In genomic region chr9:21831841-21832509, GRCh38 we compare ENCODE assay signal across 8 cellular contexts. TPM values are rescaled to one million over a fixed set of nuclear protein-coding genes. Genes with fewer than 3 reads are reported as not detected.
DNase-seq lines count a peak whose midpoint lies in the region; ATAC-seq and TF ChIP-seq lines count a peak whose summit lies in the region.

No MANE protein-coding gene starts in this region.

- DNase-seq in EL (peak; percentile 96), mesothelial cell of epicardium (ENCODE audit: low spot score in 2 of 2, unreplicated experiment in 2 of 2) (no peak), hypothalamus (lab: John Stamatoyannopoulos, UW) (no peak), progenitor cell of endocrine pancreas (ENCODE audit: low spot score, unreplicated experiment) (no peak)
- DNase-seq in activated naive CD8-positive, alpha-beta T cell treated with anti-CD3 and anti-CD28 coated beads for 36 hours, result peak; percentile 18

- TF ChIP-seq CTCF in mesothelial cell of epicardium (IDR thresholded peaks at IDR 0.05; ENCODE audit: unreplicated experiment) (no peak), progenitor cell of endocrine pancreas (IDR thresholded peaks at IDR 0.05; ENCODE audit: unreplicated experiment) (no peak)

- no peaks in the 10 kb centered on the region for H3K27me3 Mint-ChIP-seq in activated naive CD8-positive, alpha-beta T cell treated with anti-CD3 and anti-CD28 coated beads for 36 hours
- H3K27me3 Mint-ChIP-seq in mesothelial cell of epicardium (ENCODE audit: low read depth) (no peaks in the 10 kb centered on the region), progenitor cell of endocrine pancreas (no peaks in the 10 kb centered on the region)

- peaks cover 50% of the 10 kb centered on the region for H3K4me1 Mint-ChIP-seq in activated naive CD8-positive, alpha-beta T cell treated with anti-CD3 and anti-CD28 coated beads for 36 hours
- H3K4me1 Mint-ChIP-seq in mesothelial cell of epicardium (peaks cover 6% of the 10 kb centered on the region), progenitor cell of endocrine pancreas (ENCODE audit: low read depth) (peaks cover 6% of the 10 kb centered on the region)

- peaks cover 67% of the 10 kb centered on the region for H3K36me3 Mint-ChIP-seq in activated naive CD8-positive, alpha-beta T cell treated with anti-CD3 and anti-CD28 coated beads for 36 hours
- H3K36me3 Mint-ChIP-seq in mesothelial cell of epicardium, result peaks cover 66% of the 10 kb centered on the region
- H3K36me3 Mint-ChIP-seq in progenitor cell of endocrine pancreas (ENCODE audit: insufficient read depth), result peaks cover 53% of the 10 kb centered on the region

- H3K4me3 Mint-ChIP-seq in activated naive CD8-positive, alpha-beta T cell treated with anti-CD3 and anti-CD28 coated beads for 36 hours, result no peak overlapping the region
- H3K4me3 Mint-ChIP-seq in mesothelial cell of epicardium, result no peak overlapping the region
- H3K4me3 Mint-ChIP-seq in progenitor cell of endocrine pancreas (ENCODE audit: low read depth), result no peak overlapping the region

- peaks cover 2% of the 10 kb centered on the region for H3K9me3 Mint-ChIP-seq in activated naive CD8-positive, alpha-beta T cell treated with anti-CD3 and anti-CD28 coated beads for 36 hours
- H3K9me3 Mint-ChIP-seq in mesothelial cell of epicardium, result no peaks in the 10 kb centered on the region
- H3K9me3 Mint-ChIP-seq in progenitor cell of endocrine pancreas (ENCODE audit: low read depth), result peaks cover 5% of the 10 kb centered on the region

- H3K27ac Mint-ChIP-seq in activated naive CD8-positive, alpha-beta T cell treated with anti-CD3 and anti-CD28 coated beads for 36 hours, result peak overlapping the region; percentile 27
- H3K27ac Mint-ChIP-seq in mesothelial cell of epicardium (peak overlapping the region; percentile 60), progenitor cell of endocrine pancreas (no peak overlapping the region)

- ATAC-seq in GM19467 (IDR thresholded peaks at IDR 0.05; ENCODE audit: unreplicated experiment) (peak; percentile 50), HG03521 (IDR thresholded peaks at IDR 0.05; ENCODE audit: unreplicated experiment) (peak; percentile 34), GM18867 (IDR thresholded peaks at IDR 0.05; ENCODE audit: unreplicated experiment) (no peak)

RNA-seq across cellular contexts. Expression of gene MTAP, which starts 29.5 kb away (rescaled TPM):
- 100 to 1,000 TPM in 1 of 2 experiments, 10 to 100 TPM in 1; 87.5 to 105 TPM for total RNA-seq in activated naive CD8-positive, alpha-beta T cell treated with anti-CD3 and anti-CD28 coated beads for 36 hours
- total RNA-seq in mesothelial cell of epicardium (78.5 to 90.0 TPM (median 88.3 TPM) in 3 replicates), progenitor cell of endocrine pancreas (73.4 and 85.9 TPM in 2 replicates)

Comparison
In these comparisons a context has a peak if more than half of its experiments do, and no peak if none do; other contexts are left out.
1. DNase-seq: peak in EL (single experiment) and activated naive CD8-positive, alpha-beta T cell treated with anti-CD3 and anti-CD28 coated beads for 36 hours (single experiment); none in mesothelial cell of epicardium (0 of 2), hypothalamus (0 of 51) and progenitor cell of endocrine pancreas (single experiment).